Comparison of ENCODE assay signal across 19 cellular contexts in the genomic region with DNA sequence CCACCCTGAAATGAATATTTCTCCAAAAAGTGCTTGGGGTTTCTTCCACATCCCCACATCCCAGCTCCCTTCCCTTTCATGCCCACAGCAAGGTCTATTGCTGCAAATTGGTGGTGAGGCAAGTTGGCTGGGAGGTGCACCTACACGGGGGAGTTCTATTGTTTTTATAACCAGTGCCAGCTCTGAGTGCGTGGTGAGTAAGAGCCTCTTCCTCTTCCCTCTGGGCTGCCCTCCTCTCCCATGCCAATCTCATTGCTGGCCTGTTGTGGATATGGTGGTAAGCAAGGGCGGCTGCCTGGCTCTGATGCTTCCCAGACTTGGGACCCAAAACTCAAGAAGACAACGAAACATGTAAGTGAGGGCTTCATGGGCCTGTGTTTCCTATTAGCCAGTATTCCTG.
DNase-seq lines count a peak whose midpoint lies in the region; ATAC-seq and TF ChIP-seq lines count a peak whose summit lies in the region.
"Had no signal": no experiment of that assay in that cellular context is flagged by ENCODE, and none has a peak within 500 bp of the region (broad histone marks: within the 10 kb centered on the region; RNA-seq: fewer than 3 reads in every experiment).

No MANE protein-coding gene starts in this region.

- H4K20me1 ChIP-seq in PC-3 (ENCODE audit: low read length), result no peaks in the 10 kb centered on the region
- no peaks in the 10 kb centered on the region for H4K20me1 ChIP-seq in osteoblast (ENCODE audit: insufficient read depth, low read length)
- H4K20me1 ChIP-seq in hepatocyte (ENCODE audit: insufficient read depth, poor library complexity, severe bottlenecking), result no peaks in the 10 kb centered on the region

- no peak overlapping the region for H3K9ac ChIP-seq in PC-3 (ENCODE audit: low read length)

- TF ChIP-seq CTCF in PC-3 (conservative IDR thresholded peaks at IDR 0.05; ENCODE audit: low read depth, low read length), result no peak
- no peak for TF ChIP-seq CTCF in epithelial cell of proximal tubule (conservative IDR thresholded peaks at IDR 0.05; ENCODE audit: low read depth, low read length)
- no peak for TF ChIP-seq CTCF in osteoblast (IDR thresholded peaks at IDR 0.05; ENCODE audit: extremely low read depth, low read depth, low read length)
- no peak for TF ChIP-seq CTCF in hepatocyte (IDR thresholded peaks at IDR 0.05; ENCODE audit: poor library complexity)

- POLR2A ChIA-PET in PC-3 (lab: Charles Lee; ENCODE audit: unreplicated experiment), result no interaction called here

- H3K9me2 ChIP-seq in PC-3 (replicated peaks; ENCODE audit: low read length), result no peaks in the 10 kb centered on the region
- no peaks in the 10 kb centered on the region for H3K9me2 ChIP-seq in hepatocyte (replicated peaks; ENCODE audit: insufficient read depth)

- peaks cover 38% of the 10 kb centered on the region for H3K4me1 ChIP-seq in PC-3 (ENCODE audit: insufficient read depth, low read length)
- H3K4me1 ChIP-seq in osteoblast (ENCODE audit: insufficient read depth, low read length), result peaks cover 28% of the 10 kb centered on the region
- H3K4me1 ChIP-seq in hepatocyte (ENCODE audit: insufficient read depth), result no peaks in the 10 kb centered on the region
- H3K4me1 ChIP-seq: right lobe of liver had no signal

- no peaks in the 10 kb centered on the region for H3K36me3 ChIP-seq in PC-3 (ENCODE audit: low read depth, low read length)
- H3K36me3 ChIP-seq in osteoblast (ENCODE audit: insufficient read depth, low read length), result no peaks in the 10 kb centered on the region
- no peaks in the 10 kb centered on the region for H3K36me3 ChIP-seq in hepatocyte (replicated peaks; ENCODE audit: insufficient read depth, low read depth)

- H3F3A ChIP-seq in PC-3 (ENCODE audit: low read length, unreplicated experiment), result no peaks in the 10 kb centered on the region

- H3K79me2 ChIP-seq in PC-3 (ENCODE audit: low read length) (no peaks in the 10 kb centered on the region), osteoblast (ENCODE audit: insufficient read depth, low read length) (peaks cover 37% of the 10 kb centered on the region), hepatocyte (peaks cover 12% of the 10 kb centered on the region)

- H3K4me2 ChIP-seq in PC-3 (ENCODE audit: low read length), result peak overlapping the region; percentile 21
- H3K4me2 ChIP-seq in osteoblast (ENCODE audit: insufficient read depth, low read length), result peak overlapping the region; percentile 80
- no peak overlapping the region for H3K4me2 ChIP-seq in hepatocyte

- BruUV-seq in PC-3 (replicated peaks; lab: Mats Ljungman, UMichigan), result no TSS peak

- H3K4me3 ChIP-seq in PC-3 (ENCODE audit: low read length) (no peak overlapping the region), epithelial cell of proximal tubule (ENCODE audit: low read depth, low read length) (no peak overlapping the region), osteoblast (ENCODE audit: insufficient read depth, low read length) (peak overlapping the region; percentile 70), hepatocyte (no peak overlapping the region)
- H3K4me3 ChIP-seq: right lobe of liver had no signal

- CTCF ChIA-PET in PC-3 (lab: Charles Lee), result no interaction called here

- DNase-seq in HPDE6-E6E7 (ENCODE audit: extremely low spot score) (peak; percentile 58), PC-3 (peak; percentile 82), epithelial cell of proximal tubule (ENCODE audit: low read depth) (peak; percentile 42), osteoblast (ENCODE audit: insufficient read length, low spot score, missing footprints) (peak; percentile 17), hepatocyte (ENCODE audit: low spot score) (no peak), HuH-7.5 (ENCODE audit: low spot score) (no peak)
- DNase-seq in activated CD8-positive, alpha-beta memory T cell treated with anti-CD3 and anti-CD28 coated beads, Interleukin-2, amount 50 U/mL, for 4 hours, result no peak
- DNase-seq: activated CD8-positive, alpha-beta memory T cell treated with anti-CD3 and anti-CD28 coated beads for 24 hours; activated gamma-delta T cell; CD4-positive, CD25-positive, alpha-beta regulatory T cell; effector memory CD4-positive, alpha-beta T cell; GF-D8; natural killer cell; NCI-H1436 treated with DMSO at 0.1 percent for 48 hours; NK-92 treated with Interleukin-12 subunit alpha and Interleukin-12 subunit beta, amount 100 ng/mL, for 24 hours; right lobe of liver; stimulated activated naive CD4-positive, alpha-beta T cell had no signal

- H3K27ac ChIP-seq in PC-3 (ENCODE audit: low read length) (peak overlapping the region; percentile 39), osteoblast (ENCODE audit: low read depth, low read length) (peak overlapping the region; percentile 72), hepatocyte (no peak overlapping the region)
- H3K27ac ChIP-seq: right lobe of liver had no signal

- WGBS in hepatocyte (ENCODE audit: low lambda C conversion rate, missing lambda C conversion rate), result 83% methylated on average over 4 of the region's 4 CpGs

- ATAC-seq in PC-3 (peak; percentile 91), GM18517 (IDR thresholded peaks at IDR 0.05; ENCODE audit: unreplicated experiment) (no peak)
- ATAC-seq: left lobe of liver, natural killer cell, right lobe of liver had no signal

- H3K27me3 ChIP-seq in PC-3 (ENCODE audit: low read length), result no peaks in the 10 kb centered on the region
- no peaks in the 10 kb centered on the region for H3K27me3 ChIP-seq in osteoblast (ENCODE audit: insufficient read depth, low read length)
- H3K27me3 ChIP-seq in hepatocyte, result no peaks in the 10 kb centered on the region
- H3K27me3 ChIP-seq: right lobe of liver had no signal

- H3K9me3 ChIP-seq in PC-3 (ENCODE audit: low read length) (no peaks in the 10 kb centered on the region), osteoblast (ENCODE audit: low read depth, low read length) (no peaks in the 10 kb centered on the region), hepatocyte (ENCODE audit: low read depth) (no peaks in the 10 kb centered on the region)
- H3K9me3 ChIP-seq: right lobe of liver had no signal

- no peak overlapping the region for H2AFZ ChIP-seq in PC-3 (ENCODE audit: low read length)
- peak overlapping the region; percentile 79 for H2AFZ ChIP-seq in osteoblast (ENCODE audit: low read length)
- no peak overlapping the region for H2AFZ ChIP-seq in hepatocyte

- intact Hi-C loops in PC-3 (cut with micrococcal nuclease), result no loop called here

Comparison
In these comparisons a context has a peak if more than half of its experiments do, and no peak if none do; other contexts are left out.
1. DNase-seq: peak in HPDE6-E6E7 (single experiment), PC-3 (single experiment), epithelial cell of proximal tubule (single experiment) and osteoblast (single experiment); none in hepatocyte (single experiment), HuH-7.5 (single experiment) and activated CD8-positive, alpha-beta memory T cell treated with anti-CD3 and anti-CD28 coated beads, Interleukin-2, amount 50 U/mL, for 4 hours (single experiment).